ENCODE assay signal across 8 cellular contexts in the genomic region with DNA sequence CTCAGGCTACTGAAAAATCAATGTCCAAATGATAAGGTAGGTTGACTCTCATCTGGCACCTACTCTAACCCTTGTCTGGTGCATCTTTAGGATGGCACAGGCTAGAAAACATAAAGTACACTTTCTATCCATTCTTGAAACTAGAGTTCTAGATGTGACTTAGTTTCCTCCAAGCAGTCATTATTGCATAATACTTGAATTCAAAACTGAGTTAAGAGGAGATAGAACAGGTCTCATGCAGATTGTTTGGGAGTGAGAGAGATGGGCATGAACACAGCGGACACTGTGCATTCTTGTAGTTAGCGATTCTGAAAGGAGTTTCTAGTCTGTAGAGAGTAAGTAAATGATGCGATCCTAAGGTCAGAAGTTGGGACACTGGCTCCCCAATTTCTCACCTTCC.
"Had no signal": no experiment of that assay in that cellular context is flagged by ENCODE, and none has a peak within 500 bp of the region (broad histone marks: within the 10 kb centered on the region; RNA-seq: fewer than 3 reads in every experiment).

No MANE protein-coding gene starts in this region.

- ATAC-seq: GM12878 had no signal

- H3K4me3 ChIP-seq: GM12878 had no signal

- DNase-seq: GDM1, GF-D8 had no signal

- FAIRE-seq: G401.6, GM12878, GM12891, GM12892, GM18507, GM19239 had no signal
